Comparison of ENCODE assay signal across 19 cellular contexts in the genomic region with DNA sequence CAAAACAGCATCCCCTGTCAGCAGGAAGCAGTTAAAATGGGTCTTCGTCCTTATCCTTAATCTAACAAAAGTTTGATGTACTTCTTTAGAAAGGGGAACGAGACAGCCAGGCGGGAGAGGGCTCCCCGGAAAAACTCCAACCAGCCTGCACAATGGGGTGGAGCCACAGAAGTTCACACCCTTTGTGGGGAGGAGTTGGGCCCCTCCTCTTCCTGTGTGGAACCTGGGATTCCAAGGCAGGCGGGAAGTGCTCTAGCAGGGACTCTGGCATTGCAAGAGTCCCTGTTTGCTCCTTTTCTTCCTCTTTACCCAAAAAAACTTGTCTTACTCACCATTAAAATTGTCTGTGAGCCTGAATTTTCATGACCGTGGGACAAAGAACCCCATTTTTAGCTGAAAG. TPM values are rescaled to one million over a fixed set of nuclear protein-coding genes. Genes with fewer than 3 reads are reported as not detected.
"Had no signal": no experiment of that assay in that cellular context is flagged by ENCODE, and none has a peak within 500 bp of the region (broad histone marks: within the 10 kb centered on the region; RNA-seq: fewer than 3 reads in every experiment).

No MANE protein-coding gene starts in this region.

- H3K4me3 ChIP-seq: adrenal gland, gastroesophageal sphincter, heart right ventricle, ovary, psoas muscle, smooth muscle cell had no signal

- ATAC-seq: activated CD4-positive, alpha-beta T cell treated with anti-CD3 and anti-CD28 coated beads for 36 hours; activated naive CD4-positive, alpha-beta T cell treated with anti-CD3 and anti-CD28 coated beads, Interleukin-2, amount 50 U/mL, for 72 hours; gastroesophageal sphincter; heart right ventricle had no signal

- H3K27ac Mint-ChIP-seq: activated CD4-positive, alpha-beta T cell treated with anti-CD3 and anti-CD28 coated beads for 36 hours; activated naive CD4-positive, alpha-beta T cell treated with anti-CD3 and anti-CD28 coated beads, Interleukin-2, amount 50 U/mL, for 72 hours; naive thymus-derived CD4-positive, alpha-beta T cell; T-helper 1 cell treated with Interleukin-12 subunit alpha and Interleukin-12 subunit beta and Interleukin-4 antibody, amounts not matched to agents 30 μg/mL and 1 μg/mL, for 36 hours had no signal

- H3K4me1 ChIP-seq: adrenal gland, heart right ventricle, psoas muscle had no signal

- H3K9me3 ChIP-seq: adrenal gland, gastroesophageal sphincter, heart right ventricle, ovary, psoas muscle had no signal

- H3K4me3 Mint-ChIP-seq: activated CD4-positive, alpha-beta T cell treated with anti-CD3 and anti-CD28 coated beads for 36 hours; naive thymus-derived CD4-positive, alpha-beta T cell; stimulated activated memory B cell treated with anti-CD40 and anti-IgM and Interleukin-4, amounts not matched to agents 10 μg/mL and 1 μg/mL and 100 μg/mL, for 72 hours; T-helper 1 cell treated with Interleukin-12 subunit alpha and Interleukin-12 subunit beta and Interleukin-4 antibody, amounts not matched to agents 30 μg/mL and 1 μg/mL, for 36 hours had no signal

- H3K27me3 Mint-ChIP-seq: stimulated activated memory B cell treated with anti-CD40 and anti-IgM and Interleukin-4, amounts not matched to agents 10 μg/mL and 1 μg/mL and 100 μg/mL, for 72 hours had no signal

- H3K4me1 Mint-ChIP-seq: activated CD4-positive, alpha-beta T cell treated with anti-CD3 and anti-CD28 coated beads for 36 hours had no signal

- H3K27ac ChIP-seq: adrenal gland, gastroesophageal sphincter, heart right ventricle, ovary, psoas muscle had no signal

- H3K4me2 ChIP-seq: smooth muscle cell had no signal

- H3K36me3 ChIP-seq: adrenal gland, gastroesophageal sphincter, heart right ventricle, ovary had no signal

- H3K36me3 Mint-ChIP-seq: activated naive CD4-positive, alpha-beta T cell treated with anti-CD3 and anti-CD28 coated beads, Interleukin-2, amount 50 U/mL, for 72 hours; naive thymus-derived CD4-positive, alpha-beta T cell; stimulated activated memory B cell treated with anti-CD40 and anti-IgM and Interleukin-4, amounts not matched to agents 10 μg/mL and 1 μg/mL and 100 μg/mL, for 72 hours had no signal

- H3K27me3 ChIP-seq: adrenal gland, gastroesophageal sphincter, ovary had no signal

- H3K9me3 Mint-ChIP-seq: activated naive CD4-positive, alpha-beta T cell treated with anti-CD3 and anti-CD28 coated beads, Interleukin-2, amount 50 U/mL, for 72 hours; naive thymus-derived CD4-positive, alpha-beta T cell; stimulated activated memory B cell treated with anti-CD40 and anti-IgM and Interleukin-4, amounts not matched to agents 10 μg/mL and 1 μg/mL and 100 μg/mL, for 72 hours; T-helper 1 cell treated with Interleukin-12 subunit alpha and Interleukin-12 subunit beta and Interleukin-4 antibody, amounts not matched to agents 30 μg/mL and 1 μg/mL, for 36 hours had no signal

- DNase-seq: activated CD4-positive, alpha-beta T cell treated with anti-CD3 and anti-CD28 coated beads for 36 hours; activated CD4-positive, alpha-beta T cell treated with anti-CD3 and anti-CD28 coated beads, Interleukin-2, amount 50 U/mL, for 48 hours; activated gamma-delta T cell treated with Interleukin-2 at 50 U/mL for 16 hours; adrenal gland; effector CD4-positive, alpha-beta T cell; heart right ventricle; mesenchymal stem cell; naive thymus-derived CD4-positive, alpha-beta T cell; ovary; psoas muscle; stimulated activated CD4-positive, alpha-beta T cell treated with anti-CD3 and anti-CD28 coated beads, Interleukin-4, amount 100 ng/mL, for 24 hours had no signal

RNA-seq across cellular contexts. Expression of a gene that starts 47.7 kb away (rescaled TPM):
- total RNA-seq: activated CD4-positive, alpha-beta T cell treated with anti-CD3 and anti-CD28 coated beads for 36 hours; activated naive CD4-positive, alpha-beta T cell treated with anti-CD3 and anti-CD28 coated beads, Interleukin-2, amount 50 U/mL, for 72 hours; bronchial epithelial cell; cerebellum; smooth muscle cell had no signal
- polyA plus RNA-seq: naive thymus-derived CD4-positive, alpha-beta T cell; right cardiac atrium; smooth muscle cell had no signal
